Comparison of ENCODE assay signal across 25 cellular contexts in genomic region chr10:91352760-91353159, GRCh38. TPM values are rescaled to one million over a fixed set of nuclear protein-coding genes. Genes with fewer than 3 reads are reported as not detected.
DNase-seq lines count a peak whose midpoint lies in the region; ATAC-seq, FAIRE-seq and TF ChIP-seq lines count a peak whose summit lies in the region.
"Had no signal": no experiment of that assay in that cellular context is flagged by ENCODE, and none has a peak within 500 bp of the region (broad histone marks: within the 10 kb centered on the region; RNA-seq: fewer than 3 reads in every experiment).

No MANE protein-coding gene starts in this region.

- FAIRE-seq in GM12878 (lab: Jason Lieb, UNC) = peak; percentile 44
- FAIRE-seq: GM19239, K562 had no signal

- H3K4me1 ChIP-seq in GM12878 (ENCODE audit: control insufficient read depth, insufficient read depth, low read length) = no peaks in the 10 kb centered on the region
- H3K4me1 ChIP-seq in psoas muscle = peaks cover 57% of the 10 kb centered on the region
- H3K4me1 ChIP-seq: Caco-2, Peyer's patch had no signal

- intact Hi-C loops in GM12878 (cut with micrococcal nuclease; ENCODE audit: unreplicated experiment) = no loop called here
- intact Hi-C loops in psoas muscle (cut with DNase I) = no loop called here

- H3K4me3 ChIP-seq in GM12878 (no peak overlapping the region), psoas muscle (no peak overlapping the region)
- H3K4me3 ChIP-seq: K562, Peyer's patch, SJSA1 had no signal

- no peak for TF ChIP-seq EP300 in GM12878 (IDR thresholded peaks at IDR 0.05; ENCODE audit: borderline replicate concordance in 1 of 2, control insufficient read depth in 1 of 2, low read depth in 2 of 2, low read length in 2 of 2)

- H3K9me3 ChIP-seq in GM12878 (replicated peaks; ENCODE audit: control insufficient read depth, insufficient read depth, low read length) = no peaks in the 10 kb centered on the region; the same call in 1 of the 3 replicates
- H3K9me3 ChIP-seq in psoas muscle = no peaks in the 10 kb centered on the region
- H3K9me3 ChIP-seq: Caco-2, Peyer's patch, SJSA1 had no signal

- no peak overlapping the region for H3K27ac ChIP-seq in GM12878 (ENCODE audit: control insufficient read depth, insufficient read depth)
- H3K27ac ChIP-seq in psoas muscle = peak overlapping the region; percentile 79
- H3K27ac ChIP-seq: Peyer's patch, SJSA1 had no signal

- ATAC-seq in GM12878 = no peak
- no peak for ATAC-seq in psoas muscle
- ATAC-seq: K562, Right ventricle myocardium inferior had no signal

- no peaks in the 10 kb centered on the region for H3K79me2 ChIP-seq in GM12878 (ENCODE audit: control insufficient read depth, insufficient read depth, low read length)

- TF ChIP-seq CTCF in GM12878 (IDR thresholded peaks at IDR 0.05 in 2 of 3, conservative IDR thresholded peaks at IDR 0.05 in 1 of 3; ENCODE audit: control insufficient read depth in 2 of 3, extremely low read depth in 1 of 3, insufficient read depth in 1 of 3, low read depth in 3 of 3, low read length in 3 of 3) = no peak
- TF ChIP-seq CTCF in psoas muscle (IDR thresholded peaks at IDR 0.05) = no peak

- SMC1A ChIA-PET in GM12878 (lab: Charles Lee; ENCODE audit: uncharacterized antibody, unreplicated experiment) = no interaction called here

- no peak overlapping the region for H3K9ac ChIP-seq in GM12878 (ENCODE audit: control insufficient read depth, insufficient read depth, low read length)

- H2AFZ ChIP-seq in GM12878 (ENCODE audit: control insufficient read depth, low read depth, low read length) = no peak overlapping the region

- RAD21 ChIA-PET in GM12878 (lab: Charles Lee; ENCODE audit: unreplicated experiment) = no interaction called here

- no peak overlapping the region for H3K4me2 ChIP-seq in GM12878 (ENCODE audit: control insufficient read depth, insufficient read depth)

- TF ChIP-seq RAD21 in GM12878 (IDR thresholded peaks at IDR 0.05; ENCODE audit: insufficient read depth, low read depth, low read length) = no peak

- in situ Hi-C loops in GM12878 (cut with MboI) = no loop called here

- POLR2A ChIA-PET in GM12878 (lab: Charles Lee) = no interaction called here

- 0% methylated on average over 1 of the region's 1 CpG for WGBS in GM12878 (ENCODE audit: insufficient coverage, insufficient replicate concordance, low lambda C conversion rate, missing lambda C conversion rate)
- WGBS in psoas muscle, 3 donors = 93 to 97% (median 95%) methylated on average over 1 of the region's 1 CpG

- no peaks in the 10 kb centered on the region for H4K20me1 ChIP-seq in GM12878 (ENCODE audit: control insufficient read depth, insufficient read depth)

- H3K27me3 ChIP-seq in GM12878 (replicated peaks in 1 of 2; ENCODE audit: control insufficient read depth in 2 of 2, insufficient read depth in 2 of 2, low read length in 1 of 2) (no peaks in the 10 kb centered on the region), psoas muscle (ENCODE audit: insufficient read depth in 3 of 3, low read length in 2 of 3) (no peaks in the 10 kb centered on the region)
- H3K27me3 ChIP-seq: Peyer's patch, SJSA1 had no signal

- CTCF ChIA-PET in GM12878 (lab: Yijun Ruan, JAX) = interaction anchor here (1.5 kb wide), 1 partner anchor 11 kb away, joined by 4 read pairs; no protein-coding TSS in a partner anchor

- TF ChIP-seq POLR2A in GM12878 (IDR thresholded peaks at IDR 0.05; ENCODE audit: low read depth, low read length) = no peak

- DNase-seq in EH (ENCODE audit: low read depth) (peak; percentile 27), LHCN-M2 (ENCODE audit: low read depth) (peak; percentile 46), GM12878 (ENCODE audit: low read depth, low spot score) (no peak), psoas muscle (no peak), NCI-H446 treated with DMSO at 0.1 percent for 48 hours (lab: John Stamatoyannopoulos, UW) (no peak), DMS153 (lab: John Stamatoyannopoulos, UW) (no peak), AG08396 (ENCODE audit: low spot score) (no peak)
- DNase-seq: Caco-2; CD4-positive, CD25-positive, alpha-beta regulatory T cell; DMS 273 treated with DMSO at 0.1 percent for 48 hours; DND-41; GDM1; H7; NCI-H1092 treated with DMSO at 0.1 percent for 48 hours; NCI-H2029 treated with DMSO at 0.1 percent for 48 hours; NCI-H226; NCI-H524; NCI-H774; NK-92 treated with Interleukin-12 subunit alpha and Interleukin-12 subunit beta, amount 100 ng/mL, for 24 hours; Peyer's patch; SW 1271 had no signal

- BruUV-seq in GM12878 (replicated peaks; lab: Mats Ljungman, UMichigan) = no TSS peak

- H3K36me3 ChIP-seq in GM12878 (ENCODE audit: control insufficient read depth in 2 of 2, insufficient read depth in 2 of 2, low read length in 1 of 2) (no peaks in the 10 kb centered on the region), psoas muscle (ENCODE audit: insufficient read depth in 1 of 2, low read depth in 1 of 2) (no peaks in the 10 kb centered on the region)
- H3K36me3 ChIP-seq: Peyer's patch, SJSA1 had no signal

TF ChIP-seq in GM12878, 131 proteins besides CTCF, POLR2A, EP300 and RAD21 (continues in another document):
- TF ChIP-seq ZBTB33 (IDR thresholded peaks at IDR 0.05) (no peak), ESRRA (IDR thresholded peaks at IDR 0.05; ENCODE audit: low read length) (no peak), SMAD5 (IDR thresholded peaks at IDR 0.05; ENCODE audit: low read depth) (no peak), SUPT20H (IDR thresholded peaks at IDR 0.05; ENCODE audit: borderline replicate concordance, control insufficient read depth, low read depth, low read length) (no peak), HSF1 (IDR thresholded peaks at IDR 0.05; ENCODE audit: low read depth, low read length) (no peak), HDGF (IDR thresholded peaks at IDR 0.05) (no peak), ASH2L (IDR thresholded peaks at IDR 0.05; ENCODE audit: borderline replicate concordance, low read depth) (no peak), EZH2 (IDR thresholded peaks at IDR 0.05; ENCODE audit: borderline replicate concordance, control insufficient read depth, low read depth, low read length) (no peak)

RNA-seq across cellular contexts. Expression of gene HECTD2, which starts 57.4 kb away (rescaled TPM):
- total RNA-seq in LHCN-M2 (2014; rRNA removed) = 20.6 and 21.4 TPM in 2 replicates
- polyA plus RNA-seq in LHCN-M2 (2012) = 1.8 TPM
- 22.4 and 22.9 TPM in 2 replicates for total RNA-seq in GM12878 (2013; cell fraction: nucleolus; rRNA removed)
- total RNA-seq in GM12878 (2014; rRNA removed) = 2.9 and 3.0 TPM in 2 replicates
- 2.6 and 3.2 TPM in 2 replicates for total RNA-seq in GM12878 (2014; rRNA removed; fragmentation: Illumina TruSeq; extraction: Trizol)
- 2.2 and 2.8 TPM in 2 replicates for total RNA-seq in GM12878 (2021)
- 0.75 TPM for polyA plus RNA-seq in GM12878 (2011; ENCODE audit: low read depth)
- 1.6 and 2.5 TPM in 2 replicates for polyA plus RNA-seq in GM12878 (2011; rRNA removed)
- 0.35 and 0.88 TPM in 2 replicates for polyA plus RNA-seq in GM12878 (2011; cell fraction: cytosol; rRNA removed)
- polyA plus RNA-seq in GM12878 (2011; cell fraction: nucleus; rRNA removed) = 2.3 and 2.9 TPM in 2 replicates
- polyA plus RNA-seq in GM12878 (2012) = 1.8 and 1.9 TPM in 2 replicates
- 2.2 and 3.3 TPM in 2 replicates for polyA plus RNA-seq in GM12878 (2014; fragmentation: Illumina TruSeq; extraction: Trizol)
- polyA plus RNA-seq in GM12878 (2014; fragmentation: Nextera tagmentation; extraction: Ambion mirVana) = 1 to 10 TPM; 1.2 TPM
- 1.5 and 1.6 TPM in 2 replicates for polyA plus RNA-seq in GM12878 (2014; rRNA removed)
- 1 to 10 TPM in 1 of 2 experiments, under 1 TPM in 1; 0.87 to 1.7 TPM for polyA plus RNA-seq in GM12878 (2016; fragmentation: Nextera tagmentation; extraction: Ambion mirVana)
- polyA minus RNA-seq in GM12878 (2011; rRNA and poly(A)+ RNA removed) = 1.0 and 1.2 TPM in 2 replicates
- 0.67 and 1.1 TPM in 2 replicates for polyA minus RNA-seq in GM12878 (2011; cell fraction: cytosol; rRNA and poly(A)+ RNA removed)
- polyA minus RNA-seq in GM12878 (2011; cell fraction: nucleus; rRNA and poly(A)+ RNA removed) = 2.2 and 4.0 TPM in 2 replicates
- total RNA-seq in psoas muscle = 10 to 100 TPM in 2 of 4 donors, 1 to 10 TPM in 2; 5.9 to 15.0 (median 10.8) TPM
- polyA plus RNA-seq in psoas muscle = 1 to 10 TPM; 1.7 to 6.8 (median 2.0) TPM

Comparison
In these comparisons a context has a peak if more than half of its experiments do, and no peak if none do; other contexts are left out.
1. DNase-seq: peak in EH (single experiment) and LHCN-M2 (single experiment); none in GM12878 (single experiment), psoas muscle (0 of 2), NCI-H446 treated with DMSO at 0.1 percent for 48 hours (single experiment), DMS153 (single experiment) and AG08396 (single experiment).